8 cellular contexts compared by ENCODE assay signal in genomic region chr9:41266602-41267001, GRCh38.
DNase-seq lines count a peak whose midpoint lies in the region; ATAC-seq, FAIRE-seq and TF ChIP-seq lines count a peak whose summit lies in the region.
"Not testable (repeated sequence)": the region's sequence is repeated elsewhere in the genome, so short reads cannot be mapped to it uniquely, and the experiment has no call there.

No MANE protein-coding gene starts in this region.

- H3K27me3 Mint-ChIP-seq in activated CD8-positive, alpha-beta T cell treated with anti-CD3 and anti-CD28 coated beads for 36 hours: not testable (repeated sequence)

- not testable (repeated sequence) for H3K4me1 Mint-ChIP-seq in activated CD8-positive, alpha-beta T cell treated with anti-CD3 and anti-CD28 coated beads for 36 hours (ENCODE audit: low read depth)

- H4K20me1 ChIP-seq in DOHH2 (ENCODE audit: control insufficient read depth, insufficient read depth, low read depth, low read length): not testable (repeated sequence)

- H2BK5ac ChIP-seq in mesenchymal stem cell (ENCODE audit: low read depth, low read length, poor library complexity, severe bottlenecking): not testable (repeated sequence)

- not testable (repeated sequence) for ATAC-seq in activated CD8-positive, alpha-beta T cell treated with anti-CD3 and anti-CD28 coated beads for 36 hours

- 2 to 18% methylated on average over 5 to 6 of the region's 25 CpGs for WGBS in esophagus squamous epithelium, 2 donors
- WGBS in mesenchymal stem cell: no CpG with 5 or more reads among the region's 25 CpGs
- 10 to 28% (median 28%) methylated on average over 13 to 25 of the region's 25 CpGs for WGBS in spleen, 5 donors

- H2BK120ac ChIP-seq in mesenchymal stem cell (ENCODE audit: low read depth, low read length): not testable (repeated sequence)

- CTCF ChIA-PET in activated CD8-positive, alpha-beta T cell treated with anti-CD3 and anti-CD28 coated beads for 36 hours (lab: Charles Lee): not testable (repeated sequence)

- H3K4me3 ChIP-seq in DOHH2 (ENCODE audit: low read length); mesenchymal stem cell (ENCODE audit: insufficient read depth in 1 of 2, low read depth in 1 of 2, low read length in 2 of 2): not testable (repeated sequence)
- H3K4me3 ChIP-seq in bronchial epithelial cell (ENCODE audit: low read depth, low read length) (peak overlapping the region; percentile 1), esophagus squamous epithelium (peak overlapping the region in 3 of 4 donors; percentile 17 to 39 (median 30)), spleen (peak overlapping the region in 2 of 8 donors; percentile 11 to 47)

- H4K8ac ChIP-seq in mesenchymal stem cell (ENCODE audit: low read length): not testable (repeated sequence)

- not testable (repeated sequence) for H3K9me2 ChIP-seq in DOHH2 (replicated peaks; ENCODE audit: control insufficient read depth, low read length)

- not testable (repeated sequence) for H3K23ac ChIP-seq in mesenchymal stem cell (ENCODE audit: low read length in 2 of 2)

- H2BK15ac ChIP-seq in mesenchymal stem cell (ENCODE audit: low read depth, poor library complexity, severe bottlenecking): not testable (repeated sequence)

- H4K91ac ChIP-seq in mesenchymal stem cell (ENCODE audit: low read length): not testable (repeated sequence)

- intact Hi-C loops in activated CD8-positive, alpha-beta T cell treated with anti-CD3 and anti-CD28 coated beads for 36 hours (cut with micrococcal nuclease); esophagus squamous epithelium (cut with DNase I); spleen (cut with DNase I; ENCODE audit: low total_unique reads): not testable (repeated sequence)

- H3K9ac ChIP-seq in mesenchymal stem cell (ENCODE audit: low read length): not testable (repeated sequence)

- H3K4me2 ChIP-seq in DOHH2 (ENCODE audit: low read length) (peak overlapping the region; percentile 16; the same call in 1 of the 2 replicates), mesenchymal stem cell (ENCODE audit: low read length, poor library complexity, severe bottlenecking) (peak overlapping the region; percentile 16)

- not testable (repeated sequence) for H3K14ac ChIP-seq in mesenchymal stem cell (ENCODE audit: low read length in 2 of 2)

- H3K27me3 ChIP-seq in DOHH2 (ENCODE audit: control insufficient read depth, low read length); bronchial epithelial cell (ENCODE audit: control insufficient read depth, insufficient read depth, low read length); mesenchymal stem cell (ENCODE audit: control insufficient read depth in 1 of 2, insufficient read depth in 1 of 2, low read length in 2 of 2): not testable (repeated sequence)
- H3K27me3 ChIP-seq in esophagus squamous epithelium: peaks cover 0 to 24% (median 0%) of the 10 kb centered on the region in 4 donors
- peaks cover 0 to 25% (median 6%) of the 10 kb centered on the region in 7 donors for H3K27me3 ChIP-seq in spleen (replicated peaks in 1 of 7)

- not testable (repeated sequence) for H3K36me3 ChIP-seq in DOHH2 (ENCODE audit: control insufficient read depth, low read length); bronchial epithelial cell (ENCODE audit: control insufficient read depth, insufficient read depth, low read length); esophagus squamous epithelium; mesenchymal stem cell (ENCODE audit: control insufficient read depth in 1 of 2, insufficient read depth in 2 of 2, low read depth in 1 of 2, low read length in 2 of 2); spleen

- POLR2A ChIA-PET in activated CD8-positive, alpha-beta T cell treated with anti-CD3 and anti-CD28 coated beads for 36 hours (lab: Charles Lee): not testable (repeated sequence)

- H3K79me2 ChIP-seq in DOHH2 (ENCODE audit: control insufficient read depth, low read length): peaks cover 13% of the 10 kb centered on the region

- not testable (repeated sequence) for TF ChIP-seq POLR2A in esophagus squamous epithelium (IDR thresholded peaks at IDR 0.05); spleen (IDR thresholded peaks at IDR 0.05)

- not testable (repeated sequence) for DNase-seq in activated CD8-positive, alpha-beta T cell treated with anti-CD3 and anti-CD28 coated beads for 36 hours; bronchial epithelial cell (ENCODE audit: low read depth); esophagus squamous epithelium (lab: John Stamatoyannopoulos, UW); mesenchymal stem cell
- DNase-seq in islet precursor cell: peak; percentile 37
- DNase-seq in spleen: peak; percentile 74
- DNase-seq in ureter (ENCODE audit: low spot score): peak; percentile 51

- H3K27ac ChIP-seq in DOHH2 (ENCODE audit: low read depth, low read length); esophagus squamous epithelium; mesenchymal stem cell (ENCODE audit: low read length, poor library complexity, severe bottlenecking): not testable (repeated sequence)
- peak overlapping the region in 5 of 8 donors; percentile 61 to 70 (median 67) for H3K27ac ChIP-seq in spleen

- not testable (repeated sequence) for H2AK5ac ChIP-seq in mesenchymal stem cell (ENCODE audit: low read length, severe bottlenecking)

- TF ChIP-seq CTCF in DOHH2 (IDR thresholded peaks at IDR 0.05; ENCODE audit: low read depth, low read length, poor library complexity, severe bottlenecking); activated CD8-positive, alpha-beta T cell treated with anti-CD3 and anti-CD28 coated beads for 36 hours (IDR thresholded peaks at IDR 0.05); bronchial epithelial cell (IDR thresholded peaks at IDR 0.05; ENCODE audit: insufficient read depth, low read length, severe bottlenecking); esophagus squamous epithelium (IDR thresholded peaks at IDR 0.05); spleen (IDR thresholded peaks at IDR 0.05 in 8 of 11, conservative IDR thresholded peaks at IDR 0.05 in 3 of 11): not testable (repeated sequence)

- H2AFZ ChIP-seq in mesenchymal stem cell (ENCODE audit: low read depth, low read length): not testable (repeated sequence)

- H3K4ac ChIP-seq in mesenchymal stem cell (ENCODE audit: low read depth in 1 of 2, low read length in 2 of 2): not testable (repeated sequence)

- H3K9me3 Mint-ChIP-seq in activated CD8-positive, alpha-beta T cell treated with anti-CD3 and anti-CD28 coated beads for 36 hours: not testable (repeated sequence)

- not testable (repeated sequence) for H3F3A ChIP-seq in DOHH2 (ENCODE audit: control insufficient read depth, insufficient read depth)

- H3K18ac ChIP-seq in mesenchymal stem cell (ENCODE audit: low read depth in 1 of 2, low read length in 2 of 2): not testable (repeated sequence)

- H3K27ac Mint-ChIP-seq in activated CD8-positive, alpha-beta T cell treated with anti-CD3 and anti-CD28 coated beads for 36 hours: not testable (repeated sequence)

- not testable (repeated sequence) for H3K4me1 ChIP-seq in DOHH2 (ENCODE audit: control insufficient read depth, low read length); esophagus squamous epithelium; mesenchymal stem cell (ENCODE audit: control insufficient read depth, insufficient read depth, low read depth, low read length); spleen

- H2BK12ac ChIP-seq in mesenchymal stem cell (ENCODE audit: low read length in 2 of 2): not testable (repeated sequence)

- H3K9me3 ChIP-seq in DOHH2 (ENCODE audit: control insufficient read depth, insufficient read depth, low read length); esophagus squamous epithelium; mesenchymal stem cell (ENCODE audit: control insufficient read depth, low read length); spleen: not testable (repeated sequence)

- H3K4me3 Mint-ChIP-seq in activated CD8-positive, alpha-beta T cell treated with anti-CD3 and anti-CD28 coated beads for 36 hours: peak overlapping the region; percentile 10

- FAIRE-seq in bronchial epithelial cell (lab: Jason Lieb, UNC): not testable (repeated sequence)

- H3K36me3 Mint-ChIP-seq in activated CD8-positive, alpha-beta T cell treated with anti-CD3 and anti-CD28 coated beads for 36 hours (ENCODE audit: low read depth): not testable (repeated sequence)

- not testable (repeated sequence) for H3K79me1 ChIP-seq in mesenchymal stem cell (replicated peaks; ENCODE audit: low read length, poor library complexity, severe bottlenecking)
